Comparison of ENCODE assay signal across 2 cellular contexts in the genomic region with DNA sequence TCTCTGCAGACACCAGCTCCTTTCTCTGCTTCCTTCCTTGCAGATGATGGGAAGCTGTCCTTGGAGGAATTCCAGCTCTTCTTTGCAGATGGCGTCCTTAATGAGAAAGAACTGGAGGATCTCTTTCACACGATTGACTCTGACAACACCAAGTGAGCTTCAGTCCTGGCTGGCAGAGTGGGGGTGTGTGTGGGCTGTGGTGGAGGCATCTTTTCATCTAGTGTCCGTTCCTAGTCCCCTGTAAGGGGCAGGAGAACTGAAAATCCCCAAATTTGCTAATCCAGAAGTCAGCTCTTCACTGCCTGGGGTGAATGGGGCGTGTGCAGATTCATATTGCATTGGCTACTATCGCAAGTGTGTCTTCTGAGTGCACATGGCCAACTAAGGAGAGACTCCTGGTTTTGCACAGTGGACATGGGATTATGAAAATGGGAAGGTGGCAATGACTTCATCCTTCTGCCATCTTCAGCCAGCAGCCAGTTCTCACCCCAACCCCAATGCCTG.
A peak's percentile ranks its signal among the peaks of the same experiment; 100 is the strongest.
TF ChIP-seq lines count a peak whose summit lies in the region.

No MANE protein-coding gene starts in this region.

TF ChIP-seq in HEK293, 187 proteins besides CTCF, POLR2A, EP300 and RAD21 (continued from another document):
- TF ChIP-seq ZNF23 (tag by site-specific recombination; IDR thresholded peaks at IDR 0.05; ENCODE audit: borderline replicate concordance): no peak
- TF ChIP-seq ZNF19 (tag by site-specific recombination; IDR thresholded peaks at IDR 0.05; ENCODE audit: low read depth): no peak
- TF ChIP-seq OSR2 (tag by site-specific recombination; IDR thresholded peaks at IDR 0.05): no peak
- TF ChIP-seq, protein P1, sequence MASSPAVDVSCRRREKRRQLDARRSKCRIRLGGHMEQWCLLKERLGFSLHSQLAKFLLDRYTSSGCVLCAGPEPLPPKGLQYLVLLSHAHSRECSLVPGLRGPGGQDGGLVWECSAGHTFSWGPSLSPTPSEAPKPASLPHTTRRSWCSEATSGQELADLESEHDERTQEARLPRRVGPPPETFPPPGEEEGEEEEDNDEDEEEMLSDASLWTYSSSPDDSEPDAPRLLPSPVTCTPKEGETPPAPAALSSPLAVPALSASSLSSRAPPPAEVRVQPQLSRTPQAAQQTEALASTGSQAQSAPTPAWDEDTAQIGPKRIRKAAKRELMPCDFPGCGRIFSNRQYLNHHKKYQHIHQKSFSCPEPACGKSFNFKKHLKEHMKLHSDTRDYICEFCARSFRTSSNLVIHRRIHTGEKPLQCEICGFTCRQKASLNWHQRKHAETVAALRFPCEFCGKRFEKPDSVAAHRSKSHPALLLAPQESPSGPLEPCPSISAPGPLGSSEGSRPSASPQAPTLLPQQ (tag by site-specific recombination; IDR thresholded peaks at IDR 0.05): no peak
- TF ChIP-seq, protein P2, sequence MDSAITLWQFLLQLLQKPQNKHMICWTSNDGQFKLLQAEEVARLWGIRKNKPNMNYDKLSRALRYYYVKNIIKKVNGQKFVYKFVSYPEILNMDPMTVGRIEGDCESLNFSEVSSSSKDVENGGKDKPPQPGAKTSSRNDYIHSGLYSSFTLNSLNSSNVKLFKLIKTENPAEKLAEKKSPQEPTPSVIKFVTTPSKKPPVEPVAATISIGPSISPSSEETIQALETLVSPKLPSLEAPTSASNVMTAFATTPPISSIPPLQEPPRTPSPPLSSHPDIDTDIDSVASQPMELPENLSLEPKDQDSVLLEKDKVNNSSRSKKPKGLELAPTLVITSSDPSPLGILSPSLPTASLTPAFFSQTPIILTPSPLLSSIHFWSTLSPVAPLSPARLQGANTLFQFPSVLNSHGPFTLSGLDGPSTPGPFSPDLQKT (IDR thresholded peaks at IDR 0.05; ENCODE audit: borderline replicate concordance, low read depth, low read length): no peak
- no peak for TF ChIP-seq TCF7L2 (IDR thresholded peaks at IDR 0.05; ENCODE audit: borderline replicate concordance, low read depth, low read length)
- TF ChIP-seq ZNF701 (tag by site-specific recombination; IDR thresholded peaks at IDR 0.05): no peak
- no peak for TF ChIP-seq ZNF155 (tag by site-specific recombination; IDR thresholded peaks at IDR 0.05)
- TF ChIP-seq SETDB1 (IDR thresholded peaks at IDR 0.05; ENCODE audit: insufficient read length, low read length): peak; percentile 75

TF ChIP-seq in HEK293T, 16 proteins besides CTCF, POLR2A, EP300 and RAD21 (continued from another document):
- TF ChIP-seq, protein P3, sequence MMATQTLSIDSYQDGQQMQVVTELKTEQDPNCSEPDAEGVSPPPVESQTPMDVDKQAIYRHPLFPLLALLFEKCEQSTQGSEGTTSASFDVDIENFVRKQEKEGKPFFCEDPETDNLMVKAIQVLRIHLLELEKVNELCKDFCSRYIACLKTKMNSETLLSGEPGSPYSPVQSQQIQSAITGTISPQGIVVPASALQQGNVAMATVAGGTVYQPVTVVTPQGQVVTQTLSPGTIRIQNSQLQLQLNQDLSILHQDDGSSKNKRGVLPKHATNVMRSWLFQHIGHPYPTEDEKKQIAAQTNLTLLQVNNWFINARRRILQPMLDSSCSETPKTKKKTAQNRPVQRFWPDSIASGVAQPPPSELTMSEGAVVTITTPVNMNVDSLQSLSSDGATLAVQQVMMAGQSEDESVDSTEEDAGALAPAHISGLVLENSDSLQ (IDR thresholded peaks at IDR 0.05): no peak
